ENCODE assay signal across 8 cellular contexts in genomic region chr5:82278711-82279370, GRCh38. TPM values are rescaled to one million over a fixed set of nuclear protein-coding genes. Genes with fewer than 3 reads are reported as not detected.
DNase-seq lines count a peak whose midpoint lies in the region; ATAC-seq and TF ChIP-seq lines count a peak whose summit lies in the region.

No MANE protein-coding gene starts in this region.

- peak overlapping the region; percentile 93 for H3K4me3 ChIP-seq in AG04450 (ENCODE audit: low read depth, low read length)
- H3K4me3 ChIP-seq in LNCaP clone FGC (ENCODE audit: low read depth, low read length), result peak overlapping the region; percentile 90
- H3K4me3 ChIP-seq in dorsolateral prefrontal cortex, result peak overlapping the region; percentile 64 to 100 (median 93)

- intact Hi-C loops in dorsolateral prefrontal cortex (cut with DNase I), result no loop called here

- H3K4me3 Mint-ChIP-seq in naive thymus-derived CD8-positive, alpha-beta T cell, result peak overlapping the region; percentile 93 to 98 (median 95)

- DNase-seq in AG04450 (ENCODE audit: low read depth, low spot score) (no peak), LNCaP clone FGC (ENCODE audit: low read depth) (no peak), dorsolateral prefrontal cortex (no peak), NCI-H187 (lab: John Stamatoyannopoulos, UW) (no peak), NCI-H82 (lab: John Stamatoyannopoulos, UW) (no peak)
- no peak for DNase-seq in naive thymus-derived CD8-positive, alpha-beta T cell

- H3K9me3 Mint-ChIP-seq in naive thymus-derived CD8-positive, alpha-beta T cell, result no peaks in the 10 kb centered on the region

- H3K9me3 ChIP-seq in AG04450 (ENCODE audit: control insufficient read depth, insufficient read depth, low read length), result no peaks in the 10 kb centered on the region; the same call in 1 of the 2 replicates

- CTCF ChIA-PET in AG04450 (lab: Charles Lee), result interaction anchor here (1.0 to 1.7 kb wide), 2 partner anchors 19 to 21 kb away, joined by 3 read pairs; no protein-coding TSS in a partner anchor

- peaks cover 19 to 41% (median 36%) of the 10 kb centered on the region in 4 donors for H3K4me1 Mint-ChIP-seq in naive thymus-derived CD8-positive, alpha-beta T cell

- peak overlapping the region; percentile 95 to 99 (median 97) for H3K27ac Mint-ChIP-seq in naive thymus-derived CD8-positive, alpha-beta T cell

- H3K27ac ChIP-seq in AG04450 (ENCODE audit: low read depth, low read length) (no peak overlapping the region), dorsolateral prefrontal cortex (peak overlapping the region; percentile 80 to 99 (median 95))

- POLR2A ChIA-PET in AG04450 (lab: Yijun Ruan, JAX), result interaction anchor here (0.5 to 1.5 kb wide), 11 partner anchors 15 to 1251 kb away, joined by 3 to 9 read pairs (median 3); partner anchors contain the start of gene SSBP2
- POLR2A ChIA-PET in naive thymus-derived CD8-positive, alpha-beta T cell (lab: Charles Lee), result interaction anchor here (0.6 to 2.3 kb wide), 6 partner anchors 18 to 977 kb away, joined by 3 to 11 read pairs (median 6); partner anchors contain the start of genes SSBP2, TMEM167A, XRCC4 and ZCCHC9

- ATAC-seq in naive thymus-derived CD8-positive, alpha-beta T cell, result no peak
- ATAC-seq in HG02571 (IDR thresholded peaks at IDR 0.05; ENCODE audit: unreplicated experiment) (no peak), HG03521 (IDR thresholded peaks at IDR 0.05; ENCODE audit: unreplicated experiment) (no peak)

- H3K27me3 Mint-ChIP-seq in naive thymus-derived CD8-positive, alpha-beta T cell, result no peaks in the 10 kb centered on the region

- no peaks in the 10 kb centered on the region for H3K27me3 ChIP-seq in AG04450 (ENCODE audit: control insufficient read depth, insufficient read depth, low read length)
- no peaks in the 10 kb centered on the region for H3K27me3 ChIP-seq in dorsolateral prefrontal cortex

- TF ChIP-seq CTCF in AG04450 (IDR thresholded peaks at IDR 0.05; ENCODE audit: low read depth, low read length), result no peak
- TF ChIP-seq CTCF in LNCaP clone FGC (IDR thresholded peaks at IDR 0.05; ENCODE audit: control insufficient read depth, extremely low read depth, insufficient read depth), result no peak
- TF ChIP-seq CTCF in dorsolateral prefrontal cortex (IDR thresholded peaks at IDR 0.05 in 54 of 56, conservative IDR thresholded peaks at IDR 0.05 in 2 of 56; ENCODE audit: low read depth in 1 of 56, partially characterized antibody in 56 of 56), result peak in 4 of 56 donors; percentile 1 to 9 (median 4)

- peaks cover 19 to 36% (median 23%) of the 10 kb centered on the region in 3 donors for H3K36me3 Mint-ChIP-seq in naive thymus-derived CD8-positive, alpha-beta T cell

RNA-seq across cellular contexts. Expression of gene RPS23, which starts 0.7 kb away (rescaled TPM):
- polyA plus RNA-seq in AG04450 (2011; rRNA removed), result 3,849 and 4,398 TPM in 2 replicates
- polyA minus RNA-seq in AG04450 (2011; rRNA and poly(A)+ RNA removed), result 598 and 757 TPM in 2 replicates
- total RNA-seq in dorsolateral prefrontal cortex, result 100 to 1,000 TPM; 405 to 807 (median 587) TPM
- 1,000 to 10,000 TPM; 3,932 to 3,947 TPM for total RNA-seq in naive thymus-derived CD8-positive, alpha-beta T cell
- polyA plus RNA-seq in naive thymus-derived CD8-positive, alpha-beta T cell, result 1,000 to 10,000 TPM; 4,084 to 5,098 (median 4,391) TPM

Comparison
In these comparisons a context has a peak if more than half of its experiments do, and no peak if none do; other contexts are left out.
1. RNA of gene RPS23, which starts 0.7 kb away (total RNA-seq): 3,932 to 3,947 TPM in naive thymus-derived CD8-positive, alpha-beta T cell; 405 to 807 TPM in dorsolateral prefrontal cortex; every median in the first group is over 4 times any median in the second.
2. Peak in every context shown above with its lines, with median percentiles within 50 percentile points of each other: H3K4me3 ChIP-seq.